Comparison of ENCODE assay signal across 15 cellular contexts in the genomic region with DNA sequence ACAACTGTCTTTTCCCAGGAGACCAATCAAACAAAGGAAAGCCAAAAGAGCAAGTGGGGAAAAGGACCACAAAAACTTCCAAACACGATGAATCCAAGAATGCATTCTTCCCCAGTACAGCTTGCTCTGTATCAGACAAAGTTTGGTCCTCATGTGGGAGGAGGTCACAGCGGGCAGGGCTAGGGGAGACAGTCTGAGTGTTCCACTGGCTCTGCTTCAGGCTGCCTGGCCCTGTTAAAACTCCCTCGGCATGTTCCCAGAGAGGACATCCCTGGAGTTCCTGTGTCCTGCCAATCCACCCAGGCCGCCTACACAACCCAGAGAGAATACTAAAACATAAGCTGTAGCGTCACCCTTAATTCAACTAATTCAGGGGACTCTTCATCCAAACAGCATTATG.
"Had no signal": no experiment of that assay in that cellular context is flagged by ENCODE, and none has a peak within 500 bp of the region (broad histone marks: within the 10 kb centered on the region; RNA-seq: fewer than 3 reads in every experiment).

No MANE protein-coding gene starts in this region.

- H3K9me3 Mint-ChIP-seq: activated CD4-positive, alpha-beta memory T cell treated with anti-CD3 and anti-CD28 coated beads for 36 hours had no signal

- H3K36me3 ChIP-seq: cardiac muscle cell had no signal

- H2AFZ ChIP-seq: parathyroid adenoma had no signal

- H3K4me1 ChIP-seq: parathyroid adenoma had no signal

- H3K36me3 Mint-ChIP-seq: activated CD4-positive, alpha-beta memory T cell treated with anti-CD3 and anti-CD28 coated beads for 36 hours; immature natural killer cell; memory B cell had no signal

- H3K4me3 ChIP-seq: cardiac muscle cell, coronary artery had no signal

- H3K4me3 Mint-ChIP-seq: activated CD4-positive, alpha-beta memory T cell treated with anti-CD3 and anti-CD28 coated beads for 36 hours; immature natural killer cell; memory B cell had no signal

- DNase-seq: activated CD4-positive, alpha-beta memory T cell treated with anti-CD3 and anti-CD28 coated beads for 36 hours; activated CD4-positive, alpha-beta T cell treated with anti-CD3 and anti-CD28 coated beads for 1 hour; activated gamma-delta T cell treated with Interleukin-2 at 50 U/mL for 16 hours; activated T-cell treated with anti-CD3 and anti-CD28 coated beads, Interleukin-2, amount 50 U/mL, for 48 hours; effector CD8-positive, alpha-beta T cell; immature natural killer cell; left colon; stimulated activated CD4-positive, alpha-beta T cell treated with anti-CD3 and anti-CD28 coated beads, Interleukin-4, amount 100 ng/mL, for 1 hour; stimulated activated CD8-positive, alpha-beta memory T cell treated with anti-CD3 and anti-CD28 coated beads, Interleukin-4, amount 100 ng/mL, for 48 hours; stimulated activated naive CD8-positive, alpha-beta T cell treated with anti-CD3 and anti-CD28 coated beads, Interleukin-15, Interleukin-2, amounts not matched to agents 100 U/mL and 50 U/mL, for 24 hours; T-helper 9 cell had no signal

- H3K79me2 ChIP-seq: parathyroid adenoma had no signal

- H3K27ac ChIP-seq: cardiac muscle cell, coronary artery, parathyroid adenoma had no signal

- H3K27me3 Mint-ChIP-seq: memory B cell had no signal

- H3K9ac ChIP-seq: parathyroid adenoma had no signal

- ATAC-seq: left colon; stimulated activated naive CD8-positive, alpha-beta T cell treated with anti-CD3 and anti-CD28 coated beads, Interleukin-15, Interleukin-2, amounts not matched to agents 100 U/mL and 50 U/mL, for 24 hours had no signal

- H3K4me1 Mint-ChIP-seq: immature natural killer cell, memory B cell had no signal
